Comparison of ENCODE assay signal across 18 cellular contexts in the genomic region with DNA sequence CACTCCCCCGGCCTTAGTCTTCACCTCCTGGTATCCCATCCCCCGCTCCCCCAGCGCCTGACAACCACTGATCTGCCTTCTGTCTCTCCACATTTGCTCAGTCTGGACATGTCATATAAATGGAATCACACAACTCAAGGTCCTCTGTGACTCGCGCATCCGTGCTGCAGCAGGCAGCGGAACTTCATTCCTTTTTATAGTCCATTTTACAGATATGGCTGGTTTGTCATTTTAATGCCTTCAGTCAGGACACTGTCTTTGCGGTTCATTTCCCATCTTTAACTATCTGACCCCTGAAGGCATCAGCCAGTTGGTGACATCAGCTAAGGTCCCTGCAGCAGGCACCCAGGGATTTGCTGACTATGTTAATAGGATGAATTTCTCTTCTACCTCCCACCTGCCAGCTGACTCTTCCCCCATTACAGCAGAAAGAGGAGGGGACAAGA.
DNase-seq lines count a peak whose midpoint lies in the region; ATAC-seq and TF ChIP-seq lines count a peak whose summit lies in the region.
"Had no signal": no experiment of that assay in that cellular context is flagged by ENCODE, and none has a peak within 500 bp of the region (broad histone marks: within the 10 kb centered on the region; RNA-seq: fewer than 3 reads in every experiment).

No MANE protein-coding gene starts in this region.

- H3K9me3 Mint-ChIP-seq in activated naive CD8-positive, alpha-beta T cell (ENCODE audit: low read depth), result no peaks in the 10 kb centered on the region
- H3K9me3 Mint-ChIP-seq in activated naive CD8-positive, alpha-beta T cell treated with anti-CD3 and anti-CD28 coated beads for 36 hours, result no peaks in the 10 kb centered on the region
- no peaks in the 10 kb centered on the region for H3K9me3 Mint-ChIP-seq in endothelial cell (ENCODE audit: unreplicated experiment)
- H3K9me3 Mint-ChIP-seq in stimulated activated naive B cell treated with anti-CD40 and anti-IgM and Interleukin-4, amounts not matched to agents 10 μg/mL and 1 μg/mL and 100 μg/mL, for 72 hours, result no peaks in the 10 kb centered on the region
- H3K9me3 Mint-ChIP-seq: activated naive CD4-positive, alpha-beta T cell treated with anti-CD3 and anti-CD28 coated beads for 36 hours; stimulated activated memory B cell treated with anti-CD40 and anti-IgM and Interleukin-4, amounts not matched to agents 10 μg/mL and 1 μg/mL and 100 μg/mL, for 72 hours had no signal

- peaks cover 6% of the 10 kb centered on the region for H3K36me3 Mint-ChIP-seq in activated naive CD8-positive, alpha-beta T cell
- H3K36me3 Mint-ChIP-seq in activated naive CD8-positive, alpha-beta T cell treated with anti-CD3 and anti-CD28 coated beads for 36 hours, result peaks cover 3% of the 10 kb centered on the region
- H3K36me3 Mint-ChIP-seq in endothelial cell (ENCODE audit: low read depth, unreplicated experiment), result peaks cover 45% of the 10 kb centered on the region
- peaks cover 34 to 51% of the 10 kb centered on the region in 2 donors for H3K36me3 Mint-ChIP-seq in stimulated activated naive B cell treated with anti-CD40 and anti-IgM and Interleukin-4, amounts not matched to agents 10 μg/mL and 1 μg/mL and 100 μg/mL, for 72 hours

- no peaks in the 10 kb centered on the region for H3K27me3 ChIP-seq in WERI-Rb-1 (ENCODE audit: insufficient read depth, low read depth, severe bottlenecking)
- H3K27me3 ChIP-seq in vagina, result no peaks in the 10 kb centered on the region
- H3K27me3 ChIP-seq: left lung had no signal

- H3K4me3 ChIP-seq in WERI-Rb-1 (ENCODE audit: low read depth, low read length), result no peak overlapping the region
- no peak overlapping the region for H3K4me3 ChIP-seq in vagina
- H3K4me3 ChIP-seq: left lung had no signal

- no peak for DNase-seq in activated naive CD8-positive, alpha-beta T cell treated with anti-CD3 and anti-CD28 coated beads for 36 hours
- DNase-seq in WERI-Rb-1 (peak; percentile 84), endothelial cell (ENCODE audit: low spot score) (no peak), vagina (ENCODE audit: extremely low spot score in 2 of 2) (no peak), NCI-H2029 (lab: John Stamatoyannopoulos, UW) (no peak), hepatic stellate cell (ENCODE audit: low spot score) (no peak)
- no peak for DNase-seq in stimulated activated naive B cell treated with anti-CD40 and anti-IgM and Interleukin-4, amounts not matched to agents 10 μg/mL and 1 μg/mL and 100 μg/mL, for 72 hours
- DNase-seq: activated CD4-positive, alpha-beta T cell treated with anti-CD3 and anti-CD28 coated beads for 36 hours; activated CD8-positive, alpha-beta memory T cell treated with anti-CD3 and anti-CD28 coated beads, Interleukin-2, amount 50 U/mL, for 48 hours; activated naive CD4-positive, alpha-beta T cell treated with anti-CD3 and anti-CD28 coated beads for 36 hours; Kasumi-1; left lung; NCI-H146; NCI-H446 treated with DMSO at 0.1 percent for 48 hours; small intestine; T-helper 9 cell had no signal

- intact Hi-C loops in vagina (cut with DNase I), result no loop called here

- H3K27ac Mint-ChIP-seq in activated naive CD8-positive, alpha-beta T cell, result peak overlapping the region; percentile 16
- H3K27ac Mint-ChIP-seq in activated naive CD8-positive, alpha-beta T cell treated with anti-CD3 and anti-CD28 coated beads for 36 hours, result no peak overlapping the region
- H3K27ac Mint-ChIP-seq in endothelial cell (ENCODE audit: unreplicated experiment), result peak overlapping the region; percentile 2
- peak overlapping the region; percentile 6 for H3K27ac Mint-ChIP-seq in stimulated activated naive B cell treated with anti-CD40 and anti-IgM and Interleukin-4, amounts not matched to agents 10 μg/mL and 1 μg/mL and 100 μg/mL, for 72 hours
- H3K27ac Mint-ChIP-seq: activated CD4-positive, alpha-beta T cell treated with anti-CD3 and anti-CD28 coated beads for 36 hours; activated naive CD4-positive, alpha-beta T cell treated with anti-CD3 and anti-CD28 coated beads for 36 hours; stimulated activated memory B cell treated with anti-CD40 and anti-IgM and Interleukin-4, amounts not matched to agents 10 μg/mL and 1 μg/mL and 100 μg/mL, for 72 hours had no signal

- H3K27ac ChIP-seq in WERI-Rb-1 (peak overlapping the region; percentile 66), vagina (no peak overlapping the region)
- H3K27ac ChIP-seq: left lung had no signal

- peaks cover 1% of the 10 kb centered on the region for H3K4me1 Mint-ChIP-seq in activated naive CD8-positive, alpha-beta T cell (ENCODE audit: low read depth)
- H3K4me1 Mint-ChIP-seq in activated naive CD8-positive, alpha-beta T cell treated with anti-CD3 and anti-CD28 coated beads for 36 hours, result no peaks in the 10 kb centered on the region
- peaks cover 4% of the 10 kb centered on the region for H3K4me1 Mint-ChIP-seq in endothelial cell (ENCODE audit: unreplicated experiment)
- H3K4me1 Mint-ChIP-seq in stimulated activated naive B cell treated with anti-CD40 and anti-IgM and Interleukin-4, amounts not matched to agents 10 μg/mL and 1 μg/mL and 100 μg/mL, for 72 hours, result no peaks in the 10 kb centered on the region
- H3K4me1 Mint-ChIP-seq: activated CD4-positive, alpha-beta T cell treated with anti-CD3 and anti-CD28 coated beads for 36 hours; stimulated activated memory B cell treated with anti-CD40 and anti-IgM and Interleukin-4, amounts not matched to agents 10 μg/mL and 1 μg/mL and 100 μg/mL, for 72 hours had no signal

- ATAC-seq in stimulated activated naive B cell treated with anti-CD40 and anti-IgM and Interleukin-4, amounts not matched to agents 10 μg/mL and 1 μg/mL and 100 μg/mL, for 72 hours (replicated peaks), result no peak
- ATAC-seq: activated CD4-positive, alpha-beta T cell treated with anti-CD3 and anti-CD28 coated beads for 36 hours; left lung; stimulated activated memory B cell treated with anti-CD40 and anti-IgM and Interleukin-4, amounts not matched to agents 10 μg/mL and 1 μg/mL and 100 μg/mL, for 72 hours had no signal

- H3K4me1 ChIP-seq in vagina, result no peaks in the 10 kb centered on the region
- H3K4me1 ChIP-seq: left lung had no signal

- H3K36me3 ChIP-seq in WERI-Rb-1 (peaks cover 61% of the 10 kb centered on the region), vagina (peaks cover 0 to 63% of the 10 kb centered on the region in 2 donors)

- no peak for TF ChIP-seq POLR2A in vagina (IDR thresholded peaks at IDR 0.05)

- no peaks in the 10 kb centered on the region for H3K27me3 Mint-ChIP-seq in activated naive CD8-positive, alpha-beta T cell
- H3K27me3 Mint-ChIP-seq in activated naive CD8-positive, alpha-beta T cell treated with anti-CD3 and anti-CD28 coated beads for 36 hours, result no peaks in the 10 kb centered on the region
- peaks cover 1% of the 10 kb centered on the region for H3K27me3 Mint-ChIP-seq in endothelial cell (ENCODE audit: unreplicated experiment)
- no peaks in the 10 kb centered on the region for H3K27me3 Mint-ChIP-seq in stimulated activated naive B cell treated with anti-CD40 and anti-IgM and Interleukin-4, amounts not matched to agents 10 μg/mL and 1 μg/mL and 100 μg/mL, for 72 hours
- H3K27me3 Mint-ChIP-seq: activated CD4-positive, alpha-beta T cell treated with anti-CD3 and anti-CD28 coated beads for 36 hours; stimulated activated memory B cell treated with anti-CD40 and anti-IgM and Interleukin-4, amounts not matched to agents 10 μg/mL and 1 μg/mL and 100 μg/mL, for 72 hours had no signal

- TF ChIP-seq CTCF in WERI-Rb-1 (IDR thresholded peaks at IDR 0.05; ENCODE audit: low read depth, low read length) (no peak), endothelial cell (IDR thresholded peaks at IDR 0.05; ENCODE audit: unreplicated experiment) (no peak), vagina (IDR thresholded peaks at IDR 0.05) (no peak)

- H3K9me3 ChIP-seq in WERI-Rb-1 (ENCODE audit: severe bottlenecking), result no peaks in the 10 kb centered on the region
- H3K9me3 ChIP-seq in vagina, result no peaks in the 10 kb centered on the region
- H3K9me3 ChIP-seq: left lung had no signal

- H3K4me3 Mint-ChIP-seq in activated naive CD8-positive, alpha-beta T cell, result no peak overlapping the region
- no peak overlapping the region for H3K4me3 Mint-ChIP-seq in activated naive CD8-positive, alpha-beta T cell treated with anti-CD3 and anti-CD28 coated beads for 36 hours
- H3K4me3 Mint-ChIP-seq in endothelial cell (ENCODE audit: unreplicated experiment), result peak overlapping the region; percentile 32
- no peak overlapping the region for H3K4me3 Mint-ChIP-seq in stimulated activated naive B cell treated with anti-CD40 and anti-IgM and Interleukin-4, amounts not matched to agents 10 μg/mL and 1 μg/mL and 100 μg/mL, for 72 hours
- H3K4me3 Mint-ChIP-seq: activated CD4-positive, alpha-beta T cell treated with anti-CD3 and anti-CD28 coated beads for 36 hours; activated naive CD4-positive, alpha-beta T cell treated with anti-CD3 and anti-CD28 coated beads for 36 hours; stimulated activated memory B cell treated with anti-CD40 and anti-IgM and Interleukin-4, amounts not matched to agents 10 μg/mL and 1 μg/mL and 100 μg/mL, for 72 hours had no signal
